1 cellular context compared by ENCODE assay signal in the genomic region with DNA sequence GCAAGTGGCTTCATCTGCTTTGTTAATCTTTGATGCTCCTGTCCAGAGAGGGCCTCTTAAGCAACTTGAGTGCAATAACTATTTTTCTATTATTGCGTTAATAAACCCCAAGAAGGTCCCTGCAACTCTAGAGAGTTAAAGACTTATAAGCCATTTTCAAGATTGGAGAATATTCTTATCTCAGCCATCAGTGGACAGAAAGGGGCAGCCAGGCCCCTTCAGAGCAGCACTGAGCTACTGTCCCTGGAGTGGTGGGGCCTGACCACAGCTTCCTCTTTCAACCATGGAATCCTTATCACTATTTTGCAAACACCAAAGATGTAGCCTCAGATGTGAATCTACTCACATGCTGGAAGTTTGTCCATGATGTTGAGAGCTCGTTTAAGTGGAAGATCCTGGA.
TF ChIP-seq lines count a peak whose summit lies in the region.

No MANE protein-coding gene starts in this region.

TF ChIP-seq in K562, 482 proteins besides CTCF, POLR2A, EP300 and RAD21 (continued from another document):
- TF ChIP-seq, protein P1, sequence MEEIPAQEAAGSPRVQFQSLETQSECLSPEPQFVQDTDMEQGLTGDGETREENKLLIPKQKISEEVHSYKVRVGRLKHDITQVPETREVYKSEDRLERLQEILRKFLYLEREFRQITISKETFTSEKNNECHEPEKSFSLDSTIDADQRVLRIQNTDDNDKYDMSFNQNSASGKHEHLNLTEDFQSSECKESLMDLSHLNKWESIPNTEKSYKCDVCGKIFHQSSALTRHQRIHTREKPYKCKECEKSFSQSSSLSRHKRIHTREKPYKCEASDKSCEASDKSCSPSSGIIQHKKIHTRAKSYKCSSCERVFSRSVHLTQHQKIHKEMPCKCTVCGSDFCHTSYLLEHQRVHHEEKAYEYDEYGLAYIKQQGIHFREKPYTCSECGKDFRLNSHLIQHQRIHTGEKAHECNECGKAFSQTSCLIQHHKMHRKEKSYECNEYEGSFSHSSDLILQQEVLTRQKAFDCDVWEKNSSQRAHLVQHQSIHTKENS (CRISPR knock-in tag; IDR thresholded peaks at IDR 0.05): no peak
- TF ChIP-seq, protein P2, sequence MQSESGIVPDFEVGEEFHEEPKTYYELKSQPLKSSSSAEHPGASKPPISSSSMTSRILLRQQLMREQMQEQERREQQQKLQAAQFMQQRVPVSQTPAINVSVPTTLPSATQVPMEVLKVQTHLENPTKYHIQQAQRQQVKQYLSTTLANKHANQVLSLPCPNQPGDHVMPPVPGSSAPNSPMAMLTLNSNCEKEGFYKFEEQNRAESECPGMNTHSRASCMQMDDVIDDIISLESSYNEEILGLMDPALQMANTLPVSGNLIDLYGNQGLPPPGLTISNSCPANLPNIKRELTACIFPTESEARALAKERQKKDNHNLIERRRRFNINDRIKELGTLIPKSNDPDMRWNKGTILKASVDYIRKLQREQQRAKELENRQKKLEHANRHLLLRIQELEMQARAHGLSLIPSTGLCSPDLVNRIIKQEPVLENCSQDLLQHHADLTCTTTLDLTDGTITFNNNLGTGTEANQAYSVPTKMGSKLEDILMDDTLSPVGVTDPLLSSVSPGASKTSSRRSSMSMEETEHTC (IDR thresholded peaks at IDR 0.05): peak; percentile 64
- TF ChIP-seq CEBPG (CRISPR knock-in tag; IDR thresholded peaks at IDR 0.05) (no peak), CEBPG (tag; conservative IDR thresholded peaks at IDR 0.05 in 1 of 2, IDR thresholded peaks at IDR 0.05 in 1 of 2) (peak in 1 of 2 experiments; percentile 65; a peak in 1 of 4 replicates)
